Comparison of ENCODE assay signal across 10 cellular contexts in the genomic region with DNA sequence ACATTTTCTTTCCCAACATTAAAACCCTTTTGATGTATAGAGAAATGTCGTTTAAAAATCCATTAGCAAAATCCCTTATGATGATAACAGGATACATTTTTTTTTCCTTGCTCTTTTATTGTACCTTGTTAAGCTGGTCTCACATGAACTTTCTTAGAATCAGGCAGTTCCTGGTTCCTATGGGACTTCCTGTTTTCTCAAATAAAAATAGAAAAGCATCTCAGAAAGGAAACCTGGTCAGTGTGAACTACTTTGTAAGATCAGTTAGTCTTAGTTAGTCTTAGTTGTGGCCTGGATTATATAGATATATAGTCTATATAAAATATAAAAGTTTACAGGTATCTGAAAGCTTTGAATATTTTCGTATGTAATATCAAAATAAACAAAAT. TPM values are rescaled to one million over a fixed set of nuclear protein-coding genes. Genes with fewer than 3 reads are reported as not detected.
DNase-seq lines count a peak whose midpoint lies in the region; ATAC-seq, FAIRE-seq and TF ChIP-seq lines count a peak whose summit lies in the region.
"Had no signal": no experiment of that assay in that cellular context is flagged by ENCODE, and none has a peak within 500 bp of the region (broad histone marks: within the 10 kb centered on the region; RNA-seq: fewer than 3 reads in every experiment).

No MANE protein-coding gene starts in this region.

- CTCF ChIA-PET in WTC11 (lab: Charles Lee) = interaction anchor here (1.8 kb wide), 1 partner anchor 408 kb away, joined by 6 read pairs; no protein-coding TSS in a partner anchor

- TF ChIP-seq EP300 in stomach (IDR thresholded peaks at IDR 0.05) = no peak

- no peak for TF ChIP-seq POLR2A in stomach (IDR thresholded peaks at IDR 0.05)

- no peaks in the 10 kb centered on the region for H3K9me3 Mint-ChIP-seq in WTC11
- no peaks in the 10 kb centered on the region for H3K9me3 Mint-ChIP-seq in stimulated activated naive CD8-positive, alpha-beta T cell treated with anti-CD3 and anti-CD28 coated beads, Interleukin-15, amount 100 ng/mL, for 72 hours

- peak in 5 of 8 donors; percentile 42 to 77 (median 64) for ATAC-seq in heart right ventricle
- ATAC-seq in left ventricle myocardium superior = no peak
- peak; percentile 87 for ATAC-seq in HG03095 (IDR thresholded peaks at IDR 0.05; ENCODE audit: unreplicated experiment)
- ATAC-seq in WTC11 = no peak
- no peak for ATAC-seq in stimulated activated naive CD8-positive, alpha-beta T cell treated with anti-CD3 and anti-CD28 coated beads, Interleukin-15, amount 100 ng/mL, for 72 hours
- ATAC-seq: sciatic nerve had no signal

- H3K4me1 Mint-ChIP-seq in WTC11 = peaks cover 26% of the 10 kb centered on the region
- H3K4me1 Mint-ChIP-seq in stimulated activated naive CD8-positive, alpha-beta T cell treated with anti-CD3 and anti-CD28 coated beads, Interleukin-15, amount 100 ng/mL, for 72 hours = peaks cover 72% of the 10 kb centered on the region

- no peak for DNase-seq in heart right ventricle
- DNase-seq in left ventricle myocardium superior = no peak
- no peak for DNase-seq in WTC11 (ENCODE audit: low spot score)
- no peak for DNase-seq in stimulated activated naive CD8-positive, alpha-beta T cell treated with anti-CD3 and anti-CD28 coated beads, Interleukin-15, amount 100 ng/mL, for 72 hours
- no peak for DNase-seq in activated gamma-delta T cell (lab: John Stamatoyannopoulos, UW)
- no peak for DNase-seq in urothelium cell line (ENCODE audit: low spot score)
- no peak for DNase-seq in stomach
- DNase-seq: NCI-H2107 had no signal

- H3K4me1 ChIP-seq in heart right ventricle = peaks cover 0 to 55% (median 28%) of the 10 kb centered on the region in 9 donors
- peaks cover 0 to 43% (median 14%) of the 10 kb centered on the region in 4 donors for H3K4me1 ChIP-seq in stomach

- 42% methylated on average over 2 of the region's 2 CpGs for WGBS in heart right ventricle, 2 donors
- 25 to 33% (median 26%) methylated on average over 2 of the region's 2 CpGs for WGBS in stomach, 5 donors

- no peak overlapping the region for H3K4me3 ChIP-seq in heart right ventricle
- no peak overlapping the region for H3K4me3 ChIP-seq in stomach

- TF ChIP-seq CTCF in heart right ventricle (IDR thresholded peaks at IDR 0.05) = no peak
- TF ChIP-seq CTCF in WTC11 (IDR thresholded peaks at IDR 0.05) = no peak
- no peak for TF ChIP-seq CTCF in stomach (IDR thresholded peaks at IDR 0.05)

- H3K27ac ChIP-seq in heart right ventricle (peak overlapping the region in 3 of 10 donors; percentile 25 to 46 (median 32)), stomach (no peak overlapping the region)

- no peak for FAIRE-seq in urothelium cell line (lab: Jason Lieb, UNC)

- H3K36me3 Mint-ChIP-seq in WTC11 = peaks cover 4% of the 10 kb centered on the region

- H3K36me3 ChIP-seq in heart right ventricle (peaks cover 0 to 28% (median 0%) of the 10 kb centered on the region in 9 donors), stomach (peaks cover 0 to 14% (median 5%) of the 10 kb centered on the region in 4 donors)

- H3K27ac Mint-ChIP-seq in WTC11 = peak overlapping the region; percentile 73
- H3K27ac Mint-ChIP-seq in stimulated activated naive CD8-positive, alpha-beta T cell treated with anti-CD3 and anti-CD28 coated beads, Interleukin-15, amount 100 ng/mL, for 72 hours = peak overlapping the region; percentile 84 to 94

- intact Hi-C loops in heart right ventricle (cut with DNase I) (loop anchor here in 4 of 10 donors (5.0 kb wide), 2 partner anchors 37 to 53 kb away; no protein-coding TSS in a partner anchor), left ventricle myocardium superior (cut with micrococcal nuclease) (no loop called here), stomach (cut with DNase I; ENCODE audit: low total_unique reads) (no loop called here)

- H3K4me3 Mint-ChIP-seq in WTC11 = no peak overlapping the region
- H3K4me3 Mint-ChIP-seq in stimulated activated naive CD8-positive, alpha-beta T cell treated with anti-CD3 and anti-CD28 coated beads, Interleukin-15, amount 100 ng/mL, for 72 hours = peak overlapping the region; percentile 63 to 86

- H3K27me3 Mint-ChIP-seq in WTC11 (ENCODE audit: low read depth) = no peaks in the 10 kb centered on the region
- H3K27me3 Mint-ChIP-seq in stimulated activated naive CD8-positive, alpha-beta T cell treated with anti-CD3 and anti-CD28 coated beads, Interleukin-15, amount 100 ng/mL, for 72 hours = no peaks in the 10 kb centered on the region

- H3K9me3 ChIP-seq in heart right ventricle (no peaks in the 10 kb centered on the region), stomach (no peaks in the 10 kb centered on the region)

- no peaks in the 10 kb centered on the region for H3K27me3 ChIP-seq in heart right ventricle
- no peaks in the 10 kb centered on the region for H3K27me3 ChIP-seq in stomach

- POLR2A ChIA-PET in WTC11 (lab: Charles Lee) = no interaction called here

TF ChIP-seq in WTC11, 78 proteins besides CTCF, POLR2A, EP300 and RAD21:
- TF ChIP-seq IRF2 (CRISPR knock-in tag; IDR thresholded peaks at IDR 0.05; ENCODE audit: borderline replicate concordance, low read depth) = no peak
- no peak for TF ChIP-seq HMGA2 (CRISPR knock-in tag; IDR thresholded peaks at IDR 0.05)
- no peak for TF ChIP-seq PRRX2 (CRISPR knock-in tag; IDR thresholded peaks at IDR 0.05)
- TF ChIP-seq SMAD4 (CRISPR knock-in tag; IDR thresholded peaks at IDR 0.05) = no peak
- TF ChIP-seq, protein P1, sequence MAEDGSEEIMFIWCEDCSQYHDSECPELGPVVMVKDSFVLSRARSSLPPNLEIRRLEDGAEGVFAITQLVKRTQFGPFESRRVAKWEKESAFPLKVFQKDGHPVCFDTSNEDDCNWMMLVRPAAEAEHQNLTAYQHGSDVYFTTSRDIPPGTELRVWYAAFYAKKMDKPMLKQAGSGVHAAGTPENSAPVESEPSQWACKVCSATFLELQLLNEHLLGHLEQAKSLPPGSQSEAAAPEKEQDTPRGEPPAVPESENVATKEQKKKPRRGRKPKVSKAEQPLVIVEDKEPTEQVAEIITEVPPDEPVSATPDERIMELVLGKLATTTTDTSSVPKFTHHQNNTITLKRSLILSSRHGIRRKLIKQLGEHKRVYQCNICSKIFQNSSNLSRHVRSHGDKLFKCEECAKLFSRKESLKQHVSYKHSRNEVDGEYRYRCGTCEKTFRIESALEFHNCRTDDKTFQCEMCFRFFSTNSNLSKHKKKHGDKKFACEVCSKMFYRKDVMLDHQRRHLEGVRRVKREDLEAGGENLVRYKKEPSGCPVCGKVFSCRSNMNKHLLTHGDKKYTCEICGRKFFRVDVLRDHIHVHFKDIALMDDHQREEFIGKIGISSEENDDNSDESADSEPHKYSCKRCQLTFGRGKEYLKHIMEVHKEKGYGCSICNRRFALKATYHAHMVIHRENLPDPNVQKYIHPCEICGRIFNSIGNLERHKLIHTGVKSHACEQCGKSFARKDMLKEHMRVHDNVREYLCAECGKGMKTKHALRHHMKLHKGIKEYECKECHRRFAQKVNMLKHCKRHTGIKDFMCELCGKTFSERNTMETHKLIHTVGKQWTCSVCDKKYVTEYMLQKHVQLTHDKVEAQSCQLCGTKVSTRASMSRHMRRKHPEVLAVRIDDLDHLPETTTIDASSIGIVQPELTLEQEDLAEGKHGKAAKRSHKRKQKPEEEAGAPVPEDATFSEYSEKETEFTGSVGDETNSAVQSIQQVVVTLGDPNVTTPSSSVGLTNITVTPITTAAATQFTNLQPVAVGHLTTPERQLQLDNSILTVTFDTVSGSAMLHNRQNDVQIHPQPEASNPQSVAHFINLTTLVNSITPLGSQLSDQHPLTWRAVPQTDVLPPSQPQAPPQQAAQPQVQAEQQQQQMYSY (CRISPR knock-in tag; IDR thresholded peaks at IDR 0.05) = no peak
- TF ChIP-seq, protein P2, sequence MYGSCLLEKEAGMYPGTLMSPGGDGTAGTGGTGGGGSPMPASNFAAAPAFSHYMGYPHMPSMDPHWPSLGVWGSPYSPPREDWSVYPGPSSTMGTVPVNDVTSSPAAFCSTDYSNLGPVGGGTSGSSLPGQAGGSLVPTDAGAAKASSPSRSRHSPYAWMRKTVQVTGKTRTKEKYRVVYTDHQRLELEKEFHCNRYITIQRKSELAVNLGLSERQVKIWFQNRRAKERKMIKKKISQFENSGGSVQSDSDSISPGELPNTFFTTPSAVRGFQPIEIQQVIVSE (CRISPR knock-in tag; IDR thresholded peaks at IDR 0.05; ENCODE audit: borderline replicate concordance) = no peak
- TF ChIP-seq, protein P3, sequence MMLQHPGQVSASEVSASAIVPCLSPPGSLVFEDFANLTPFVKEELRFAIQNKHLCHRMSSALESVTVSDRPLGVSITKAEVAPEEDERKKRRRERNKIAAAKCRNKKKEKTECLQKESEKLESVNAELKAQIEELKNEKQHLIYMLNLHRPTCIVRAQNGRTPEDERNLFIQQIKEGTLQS (CRISPR knock-in tag; conservative IDR thresholded peaks at IDR 0.05) = no peak
- no peak for TF ChIP-seq MYBL2 (CRISPR knock-in tag; IDR thresholded peaks at IDR 0.05)
- no peak for TF ChIP-seq ZNF138 (CRISPR knock-in tag; conservative IDR thresholded peaks at IDR 0.05)
- no peak for TF ChIP-seq CREB1 (CRISPR knock-in tag; IDR thresholded peaks at IDR 0.05)
- TF ChIP-seq RELA (CRISPR knock-in tag; IDR thresholded peaks at IDR 0.05; ENCODE audit: borderline replicate concordance) = no peak
- TF ChIP-seq, protein P4, sequence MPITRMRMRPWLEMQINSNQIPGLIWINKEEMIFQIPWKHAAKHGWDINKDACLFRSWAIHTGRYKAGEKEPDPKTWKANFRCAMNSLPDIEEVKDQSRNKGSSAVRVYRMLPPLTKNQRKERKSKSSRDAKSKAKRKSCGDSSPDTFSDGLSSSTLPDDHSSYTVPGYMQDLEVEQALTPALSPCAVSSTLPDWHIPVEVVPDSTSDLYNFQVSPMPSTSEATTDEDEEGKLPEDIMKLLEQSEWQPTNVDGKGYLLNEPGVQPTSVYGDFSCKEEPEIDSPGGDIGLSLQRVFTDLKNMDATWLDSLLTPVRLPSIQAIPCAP (CRISPR knock-in tag; IDR thresholded peaks at IDR 0.05) = no peak
- no peak for TF ChIP-seq NFYB (CRISPR knock-in tag; conservative IDR thresholded peaks at IDR 0.05; ENCODE audit: low read depth)
TF ChIP-seq in WTC11: peak in this region for 0.

RNA-seq across cellular contexts. Expression of a gene that starts 40.3 kb away (rescaled TPM):
- total RNA-seq in heart right ventricle = 10 to 100 TPM; 10.1 to 16.3 (median 12.1) TPM
- 10 to 100 TPM in 1 of 2 donors, 1 to 10 TPM in 1; 4.5 to 11.9 TPM for polyA plus RNA-seq in heart right ventricle
- 16.8 TPM for total RNA-seq in left ventricle myocardium superior
- 28.7 to 31.3 TPM (median 29.8 TPM) in 3 replicates for total RNA-seq in WTC11 (2021)
- 100 to 1,000 TPM in 1 of 5 donors, 10 to 100 TPM in 4; 10.5 to 230 (median 31.2) TPM for total RNA-seq in stomach
- 1 to 10 TPM; 2.7 to 5.8 (median 3.9) TPM for polyA plus RNA-seq in stomach

Comparison
In these comparisons a context has a peak if more than half of its experiments do, and no peak if none do; other contexts are left out.
1. ATAC-seq: peak in heart right ventricle (5 of 8) and HG03095 (single experiment); none in left ventricle myocardium superior (single experiment), WTC11 (single experiment) and stimulated activated naive CD8-positive, alpha-beta T cell treated with anti-CD3 and anti-CD28 coated beads, Interleukin-15, amount 100 ng/mL, for 72 hours (single experiment).